In genomic region chr10:17644485-17644964, GRCh38 we compare ENCODE assay signal across 8 cellular contexts. TPM values are rescaled to one million over a fixed set of nuclear protein-coding genes. Genes with fewer than 3 reads are reported as not detected.
DNase-seq lines count a peak whose midpoint lies in the region; ATAC-seq, FAIRE-seq and TF ChIP-seq lines count a peak whose summit lies in the region.

No MANE protein-coding gene starts in this region.

- CTCF ChIA-PET in mammary epithelial cell (lab: Charles Lee; ENCODE audit: low non-redundant PET) (interaction anchor here (1.2 kb wide), 1 partner anchor 27 kb away, joined by 5 read pairs; no protein-coding TSS in a partner anchor), HepG2 (lab: Yijun Ruan, JAX; ENCODE audit: low intra/inter-chr PET ratio, low total read pairs) (no interaction called here)

- no peaks in the 10 kb centered on the region for H3K9me3 Mint-ChIP-seq in activated naive CD4-positive, alpha-beta T cell treated with anti-CD3 and anti-CD28 coated beads, Interleukin-2, amount 50 U/mL, for 24 hours

- TF ChIP-seq CTCF in mammary epithelial cell (conservative IDR thresholded peaks at IDR 0.05 in 1 of 2, IDR thresholded peaks at IDR 0.05 in 1 of 2; ENCODE audit: extremely low read depth in 1 of 2, insufficient read depth in 1 of 2, low read depth in 1 of 2, low read length in 2 of 2) (no peak), HepG2 (CRISPR knock-in tag; IDR thresholded peaks at IDR 0.05) (no peak), thoracic aorta (IDR thresholded peaks at IDR 0.05) (no peak)

- no peaks in the 10 kb centered on the region for H3K36me3 ChIP-seq in mammary epithelial cell (ENCODE audit: insufficient read depth, low read length)
- H3K36me3 ChIP-seq in HepG2 (replicated peaks in 1 of 2; ENCODE audit: control insufficient read depth in 1 of 2, insufficient read depth in 2 of 2, low read length in 2 of 2), result no peaks in the 10 kb centered on the region
- no peaks in the 10 kb centered on the region for H3K36me3 ChIP-seq in thoracic aorta

- ATAC-seq in HG02759 (IDR thresholded peaks at IDR 0.05; ENCODE audit: unreplicated experiment), result peak; percentile 31
- ATAC-seq in HepG2, result peak; percentile 81
- peak; percentile 35 for ATAC-seq in thoracic aorta (ENCODE audit: insufficient number of reproducible peaks, low FRiP score, low read depth)

- H3K9me3 ChIP-seq in mammary epithelial cell (replicated peaks; ENCODE audit: insufficient read depth, low read length) (no peaks in the 10 kb centered on the region), HepG2 (ENCODE audit: low read length) (no peaks in the 10 kb centered on the region), thoracic aorta (no peaks in the 10 kb centered on the region)

- H3K9ac ChIP-seq in mammary epithelial cell (ENCODE audit: insufficient read depth, low read length) (peak overlapping the region; percentile 99), HepG2 (ENCODE audit: insufficient read depth, low read depth, low read length) (peak overlapping the region; percentile 96)

- dilution Hi-C loops in mammary epithelial cell (cut with HindIII; ENCODE audit: low sequenced_read_pairs), result no loop called here

- POLR2A ChIA-PET in HepG2 (lab: Yijun Ruan, JAX), result interaction anchor here (0.8 to 3.6 kb wide), 10 partner anchors 10 to 1015 kb away, joined by 3 to 71 read pairs (median 4); partner anchors contain the start of genes ARL5B and HACD1

- TSS peak; percentile 48 for BruUV-seq in mammary epithelial cell (replicated peaks; lab: Mats Ljungman, UMichigan)
- BruUV-seq in HepG2 (replicated peaks; lab: Mats Ljungman, UMichigan), result no TSS peak

- H3K27me3 Mint-ChIP-seq in activated naive CD4-positive, alpha-beta T cell treated with anti-CD3 and anti-CD28 coated beads, Interleukin-2, amount 50 U/mL, for 24 hours, result no peaks in the 10 kb centered on the region

- peak overlapping the region; percentile 83 to 93 (median 83) for H3K4me3 ChIP-seq in mammary epithelial cell (replicated peaks in 1 of 3; ENCODE audit: insufficient read depth in 1 of 3, low read depth in 2 of 3, low read length in 3 of 3)
- H3K4me3 ChIP-seq in HepG2 (replicated peaks in 1 of 3; ENCODE audit: insufficient read depth in 1 of 3, low read depth in 2 of 3, low read length in 3 of 3), result peak overlapping the region; percentile 92 to 96 (median 95)
- peak overlapping the region; percentile 80 for H3K4me3 ChIP-seq in thoracic aorta

- FAIRE-seq in HepG2 (lab: Jason Lieb, UNC), result peak; percentile 39

- peak overlapping the region; percentile 100 for H3K27ac Mint-ChIP-seq in activated naive CD4-positive, alpha-beta T cell treated with anti-CD3 and anti-CD28 coated beads, Interleukin-2, amount 50 U/mL, for 24 hours

- peaks cover 53% of the 10 kb centered on the region for H3K4me1 Mint-ChIP-seq in activated naive CD4-positive, alpha-beta T cell treated with anti-CD3 and anti-CD28 coated beads, Interleukin-2, amount 50 U/mL, for 24 hours

- H3K79me2 ChIP-seq in mammary epithelial cell (ENCODE audit: insufficient read depth, low read length), result peaks cover 72% of the 10 kb centered on the region
- H3K79me2 ChIP-seq in HepG2 (ENCODE audit: insufficient read depth, low read length), result peaks cover 73% of the 10 kb centered on the region

- H3K27ac ChIP-seq in mammary epithelial cell (ENCODE audit: insufficient read depth, low read depth, low read length), result peak overlapping the region; percentile 98
- peak overlapping the region; percentile 98 for H3K27ac ChIP-seq in HepG2 (ENCODE audit: extremely low read length, insufficient read depth, low read length)
- H3K27ac ChIP-seq in thoracic aorta, result peak overlapping the region; percentile 90 to 91

- H3K4me1 ChIP-seq in mammary epithelial cell (ENCODE audit: insufficient read depth, low read length) (peaks cover 21% of the 10 kb centered on the region), HepG2 (ENCODE audit: insufficient read depth, low read length) (peaks cover 55% of the 10 kb centered on the region), thoracic aorta (ENCODE audit: control insufficient read depth in 1 of 2, low read depth in 2 of 2) (peaks cover 36 to 55% of the 10 kb centered on the region in 2 donors)

- no peak for TF ChIP-seq RAD21 in HepG2 (CRISPR knock-in tag; IDR thresholded peaks at IDR 0.05)

- H3K27me3 ChIP-seq in mammary epithelial cell (ENCODE audit: insufficient read depth, low read length), result no peaks in the 10 kb centered on the region
- no peaks in the 10 kb centered on the region; a peak in 1 of 5 replicates for H3K27me3 ChIP-seq in HepG2 (ENCODE audit: control insufficient read depth in 1 of 2, insufficient read depth in 2 of 2, low read length in 2 of 2)
- H3K27me3 ChIP-seq in thoracic aorta (replicated peaks; ENCODE audit: insufficient read depth), result no peaks in the 10 kb centered on the region

- no peaks in the 10 kb centered on the region for H4K20me1 ChIP-seq in mammary epithelial cell (ENCODE audit: insufficient read depth, low read length)
- H4K20me1 ChIP-seq in HepG2 (ENCODE audit: insufficient read depth, low read length), result no peaks in the 10 kb centered on the region; the same call in 1 of the 2 replicates

- TF ChIP-seq POLR2A in HepG2 (IDR thresholded peaks at IDR 0.05; ENCODE audit: insufficient read depth in 1 of 2, low read depth in 2 of 2, low read length in 2 of 2), result no peak

- WGBS in mammary epithelial cell (ENCODE audit: low coverage, missing lambda C conversion rate), result 1% methylated on average over 9 of the region's 9 CpGs
- WGBS in HepG2 (ENCODE audit: low lambda C conversion rate), result 1% methylated on average over 8 of the region's 9 CpGs

- in situ Hi-C loops in mammary epithelial cell (cut with MboI; ENCODE audit: low sequenced_read_pairs in 2 of 2) (no loop called here), HepG2 (cut with HindIII; ENCODE audit: extremely low pct_ligation_motif_present, low pct_unique_long_range_greater_than_20kb) (no loop called here), KBM-7 (cut with MboI; ENCODE audit: low pct_unique_long_range_greater_than_20kb, low sequenced_read_pairs) (no loop called here)

- H3K4me3 Mint-ChIP-seq in activated naive CD4-positive, alpha-beta T cell treated with anti-CD3 and anti-CD28 coated beads, Interleukin-2, amount 50 U/mL, for 24 hours, result peak overlapping the region; percentile 99

- TF ChIP-seq EP300 in HepG2 (IDR thresholded peaks at IDR 0.05; ENCODE audit: low read depth in 2 of 2, low read length in 2 of 2) (no peak), HepG2 (CRISPR knock-in tag; IDR thresholded peaks at IDR 0.05; ENCODE audit: borderline replicate concordance) (no peak; the same call in 1 of the 2 replicates)

- H2AFZ ChIP-seq in mammary epithelial cell (ENCODE audit: low read depth, low read length) (peak overlapping the region; percentile 95), HepG2 (ENCODE audit: low read length) (no peak overlapping the region)

- H3K36me3 Mint-ChIP-seq in activated naive CD4-positive, alpha-beta T cell treated with anti-CD3 and anti-CD28 coated beads, Interleukin-2, amount 50 U/mL, for 24 hours, result peaks cover 1% of the 10 kb centered on the region

- H3K4me2 ChIP-seq in mammary epithelial cell (ENCODE audit: insufficient read depth, low read depth, low read length) (peak overlapping the region; percentile 90), HepG2 (ENCODE audit: low read depth, low read length) (peak overlapping the region; percentile 81)

- no peak for DNase-seq in activated naive CD4-positive, alpha-beta T cell treated with anti-CD3 and anti-CD28 coated beads, Interleukin-2, amount 50 U/mL, for 16 hours
- DNase-seq in NCI-H69 (lab: John Stamatoyannopoulos, UW) (peak; percentile 51), mammary epithelial cell (no peak), HepG2 (ENCODE audit: low spot score) (no peak), thoracic aorta (ENCODE audit: low spot score) (no peak), KBM-7 (no peak)

- intact Hi-C loops in mammary epithelial cell (cut with micrococcal nuclease) (loop anchor here (2.0 to 5.0 kb wide), 2 partner anchors 20 to 33 kb away; no protein-coding TSS in a partner anchor), HepG2 (cut with micrococcal nuclease; ENCODE audit: unreplicated experiment) (no loop called here)

RNA-seq across cellular contexts. Expression of gene STAM, which starts 0.6 kb away (rescaled TPM):
- total RNA-seq in mammary epithelial cell (10 to 100 TPM; 32.0 to 35.9 TPM), HepG2 (2016; rRNA removed; fragmentation: Illumina TruSeq; extraction: Trizol) (25.1 and 31.7 TPM in 2 replicates), thoracic aorta (10 to 100 TPM; 26.1 to 28.4 TPM)
- polyA plus RNA-seq in mammary epithelial cell (29.1 TPM), HepG2 (2011; rRNA removed) (17.7 and 19.5 TPM in 2 replicates)
- polyA minus RNA-seq in mammary epithelial cell, result 32.1 TPM
- 5.4 TPM in 2 replicates for total RNA-seq in HepG2 (2016; cell fraction: cytosol; rRNA removed; fragmentation: Illumina TruSeq; extraction: Trizol; ENCODE audit: low read depth)
- 26.6 and 29.6 TPM in 2 replicates for total RNA-seq in HepG2 (2016; cell fraction: insoluble cytoplasmic fraction; rRNA removed; fragmentation: Illumina TruSeq; extraction: Trizol)
- 11.2 and 11.3 TPM in 2 replicates for total RNA-seq in HepG2 (2016; cell fraction: membrane; rRNA removed; fragmentation: Illumina TruSeq; extraction: Trizol)
- 37.3 and 38.6 TPM in 2 replicates for total RNA-seq in HepG2 (2016; cell fraction: nucleus; rRNA removed; fragmentation: Illumina TruSeq; extraction: Trizol)
- polyA plus RNA-seq in HepG2 (2011; cell fraction: cytosol; rRNA removed), result 15.3 and 21.5 TPM in 2 replicates
- 10.6 and 11.9 TPM in 2 replicates for polyA plus RNA-seq in HepG2 (2011; cell fraction: nucleus; rRNA removed)
- polyA plus RNA-seq in HepG2 (2012), result 15.8 and 19.6 TPM in 2 replicates
- 1.7 and 2.0 TPM in 2 replicates for polyA plus RNA-seq in HepG2 (2016; cell fraction: cytosol; fragmentation: Illumina TruSeq; extraction: Trizol; ENCODE audit: low read depth)
- polyA plus RNA-seq in HepG2 (2016; cell fraction: insoluble cytoplasmic fraction; fragmentation: Illumina TruSeq; extraction: Trizol; ENCODE audit: low read depth), result 34.4 and 39.5 TPM in 2 replicates
- polyA plus RNA-seq in HepG2 (2016; cell fraction: membrane; fragmentation: Illumina TruSeq; extraction: Trizol; ENCODE audit: low read depth), result 5.8 and 6.3 TPM in 2 replicates
- polyA plus RNA-seq in HepG2 (2016; cell fraction: nucleus; fragmentation: Illumina TruSeq; extraction: Trizol; ENCODE audit: insufficient read depth, low read depth), result 24.4 and 25.4 TPM in 2 replicates
- 22.5 and 30.1 TPM in 2 replicates for polyA minus RNA-seq in HepG2 (2011; rRNA and poly(A)+ RNA removed; ENCODE audit: low replicate concordance)
- 20.3 and 26.5 TPM in 2 replicates for polyA minus RNA-seq in HepG2 (2011; cell fraction: cytosol; rRNA and poly(A)+ RNA removed)
- polyA minus RNA-seq in HepG2 (2011; cell fraction: nucleus; rRNA and poly(A)+ RNA removed), result 95.6 and 102 TPM in 2 replicates

RNA-seq across cellular contexts. Expression of gene HACD1, which starts 27.4 kb away (rescaled TPM):
- total RNA-seq in mammary epithelial cell (10 to 100 TPM; 30.3 to 35.4 TPM), HepG2 (2016; rRNA removed; fragmentation: Illumina TruSeq; extraction: Trizol) (31.7 and 47.6 TPM in 2 replicates), thoracic aorta (100 to 1,000 TPM in 1 of 2 donors, 10 to 100 TPM in 1; 82.2 to 109 TPM)
- polyA plus RNA-seq in mammary epithelial cell (15.7 TPM), HepG2 (2011; rRNA removed) (34.2 and 43.4 TPM in 2 replicates)
- polyA minus RNA-seq in mammary epithelial cell, result 18.2 TPM
- total RNA-seq in HepG2 (2016; cell fraction: cytosol; rRNA removed; fragmentation: Illumina TruSeq; extraction: Trizol; ENCODE audit: low read depth), result 24.9 and 27.9 TPM in 2 replicates
- 34.4 and 46.4 TPM in 2 replicates for total RNA-seq in HepG2 (2016; cell fraction: insoluble cytoplasmic fraction; rRNA removed; fragmentation: Illumina TruSeq; extraction: Trizol)
- total RNA-seq in HepG2 (2016; cell fraction: membrane; rRNA removed; fragmentation: Illumina TruSeq; extraction: Trizol), result 36.8 and 37.9 TPM in 2 replicates
- 41.2 and 41.6 TPM in 2 replicates for total RNA-seq in HepG2 (2016; cell fraction: nucleus; rRNA removed; fragmentation: Illumina TruSeq; extraction: Trizol)
- 12.3 and 17.0 TPM in 2 replicates for polyA plus RNA-seq in HepG2 (2011; cell fraction: cytosol; rRNA removed)
- polyA plus RNA-seq in HepG2 (2011; cell fraction: nucleus; rRNA removed), result 16.5 and 23.0 TPM in 2 replicates
- polyA plus RNA-seq in HepG2 (2012), result 24.3 and 26.8 TPM in 2 replicates
- 37.7 and 37.9 TPM in 2 replicates for polyA plus RNA-seq in HepG2 (2016; cell fraction: cytosol; fragmentation: Illumina TruSeq; extraction: Trizol; ENCODE audit: low read depth)
- 30.1 and 31.0 TPM in 2 replicates for polyA plus RNA-seq in HepG2 (2016; cell fraction: insoluble cytoplasmic fraction; fragmentation: Illumina TruSeq; extraction: Trizol; ENCODE audit: low read depth)
- polyA plus RNA-seq in HepG2 (2016; cell fraction: membrane; fragmentation: Illumina TruSeq; extraction: Trizol; ENCODE audit: low read depth), result 31.9 and 36.7 TPM in 2 replicates
- polyA plus RNA-seq in HepG2 (2016; cell fraction: nucleus; fragmentation: Illumina TruSeq; extraction: Trizol; ENCODE audit: insufficient read depth, low read depth), result 55.5 and 64.1 TPM in 2 replicates
- polyA minus RNA-seq in HepG2 (2011; rRNA and poly(A)+ RNA removed; ENCODE audit: low replicate concordance), result 22.0 and 22.8 TPM in 2 replicates
- 12.8 and 18.0 TPM in 2 replicates for polyA minus RNA-seq in HepG2 (2011; cell fraction: cytosol; rRNA and poly(A)+ RNA removed)
- polyA minus RNA-seq in HepG2 (2011; cell fraction: nucleus; rRNA and poly(A)+ RNA removed), result 23.7 and 24.9 TPM in 2 replicates

Comparison
In these comparisons a context has a peak if more than half of its experiments do, and no peak if none do; other contexts are left out.
1. ATAC-seq: peak in every context shown above with its lines; median percentile 81 in HepG2; 35 in thoracic aorta; 31 in HG02759.